1 cellular context compared by ENCODE assay signal in the genomic region with DNA sequence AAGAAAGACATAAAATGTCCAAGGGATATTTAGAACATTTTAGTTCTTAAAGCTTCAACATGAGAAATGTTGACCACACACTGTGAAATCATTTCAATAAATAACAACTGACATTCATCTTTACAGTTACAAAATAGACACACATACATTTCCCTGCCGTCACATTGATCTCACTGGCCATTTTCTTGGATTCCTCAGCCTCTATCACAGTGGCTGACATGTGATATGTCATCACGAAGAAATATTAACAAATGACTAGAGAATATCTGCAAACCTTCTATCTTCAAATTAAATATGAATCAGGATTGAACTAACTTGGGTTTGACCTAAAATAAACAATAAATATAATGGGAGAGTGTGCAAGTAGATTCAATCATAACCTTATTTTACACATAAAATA.
TF ChIP-seq lines count a peak whose summit lies in the region.

No MANE protein-coding gene starts in this region.

TF ChIP-seq in endothelial cell of umbilical vein, 7 proteins besides CTCF, POLR2A, EP300 and RAD21:
- no peak for TF ChIP-seq GATA2 (IDR thresholded peaks at IDR 0.05; ENCODE audit: insufficient read depth, insufficient read length, low read depth, low read length)
